In genomic region chr10:80185522-80186299, GRCh38 we compare ENCODE assay signal across 13 cellular contexts. TPM values are rescaled to one million over a fixed set of nuclear protein-coding genes. Genes with fewer than 3 reads are reported as not detected.
DNase-seq lines count a peak whose midpoint lies in the region; ATAC-seq and TF ChIP-seq lines count a peak whose summit lies in the region.
"Had no signal": no experiment of that assay in that cellular context is flagged by ENCODE, and none has a peak within 500 bp of the region (broad histone marks: within the 10 kb centered on the region; RNA-seq: fewer than 3 reads in every experiment).

No MANE protein-coding gene starts in this region.

- no peak overlapping the region for H2AFZ ChIP-seq in osteoblast (ENCODE audit: low read length)
- H2AFZ ChIP-seq: GM23338, parathyroid adenoma had no signal

- H3K4me2 ChIP-seq in osteoblast (ENCODE audit: insufficient read depth, low read length): no peak overlapping the region
- H3K4me2 ChIP-seq: GM23338 had no signal

- POLR2A ChIA-PET in CD4-positive, alpha-beta memory T cell (lab: Charles Lee; ENCODE audit: partially characterized antibody): interaction anchor here (1.0 to 3.9 kb wide), 2 partner anchors 9 to 19 kb away, joined by 3 to 29 read pairs; partner anchors contain the start of gene ANXA11

- H3K79me2 ChIP-seq in osteoblast (ENCODE audit: insufficient read depth, low read length): peaks cover 98% of the 10 kb centered on the region

- H4K20me1 ChIP-seq in osteoblast (ENCODE audit: insufficient read depth, low read length): peaks cover 81% of the 10 kb centered on the region

- no peak for ATAC-seq in esophagus mucosa
- no peak for ATAC-seq in GM19452 (IDR thresholded peaks at IDR 0.05; ENCODE audit: unreplicated experiment)

- H3K27ac ChIP-seq in CD4-positive, alpha-beta memory T cell (ENCODE audit: low read depth, low read length): no peak overlapping the region
- peak overlapping the region; percentile 4 for H3K27ac ChIP-seq in osteoblast (ENCODE audit: low read depth, low read length)
- H3K27ac ChIP-seq: parathyroid adenoma had no signal

- TF ChIP-seq CTCF in osteoblast (IDR thresholded peaks at IDR 0.05; ENCODE audit: extremely low read depth, low read depth, low read length): no peak

- peaks cover 0 to 24% of the 10 kb centered on the region in 2 donors for H3K36me3 Mint-ChIP-seq in CD4-positive, alpha-beta memory T cell
- peaks cover 48% of the 10 kb centered on the region for H3K36me3 Mint-ChIP-seq in dendritic cell treated with granulocyte-macrophage colony-stimulating factor and Interleukin-4, amounts not matched to agents 40 ng/mL and 50 ng/mL, for 4 days (ENCODE audit: low read depth)

- no peak overlapping the region for H3K4me3 ChIP-seq in CD4-positive, alpha-beta memory T cell (ENCODE audit: low read length in 2 of 2)
- H3K4me3 ChIP-seq in osteoblast (ENCODE audit: insufficient read depth, low read length): no peak overlapping the region
- H3K4me3 ChIP-seq: GM23338, lung had no signal

- peak overlapping the region; percentile 46 to 96 (median 88) for H3K27ac Mint-ChIP-seq in CD4-positive, alpha-beta memory T cell
- H3K27ac Mint-ChIP-seq in dendritic cell treated with granulocyte-macrophage colony-stimulating factor and Interleukin-4, amounts not matched to agents 40 ng/mL and 50 ng/mL, for 4 days: peak overlapping the region; percentile 78
- H3K27ac Mint-ChIP-seq: GM23338 had no signal

- H3K27me3 ChIP-seq in CD4-positive, alpha-beta memory T cell (ENCODE audit: insufficient read depth, low read length): no peaks in the 10 kb centered on the region
- H3K27me3 ChIP-seq in osteoblast (ENCODE audit: insufficient read depth, low read length): no peaks in the 10 kb centered on the region

- CTCF ChIA-PET in CD4-positive, alpha-beta memory T cell (lab: Charles Lee; ENCODE audit: partially characterized antibody): interaction anchor here (1.1 to 3.2 kb wide), 3 partner anchors 18 to 41 kb away, joined by 3 to 19 read pairs (median 5); no protein-coding TSS in a partner anchor

- intact Hi-C loops in CD4-positive, alpha-beta memory T cell (cut with micrococcal nuclease): loop anchor here (5.0 kb wide), 1 partner anchor 37 kb away; no protein-coding TSS in a partner anchor
- intact Hi-C loops in dendritic cell treated with granulocyte-macrophage colony-stimulating factor and Interleukin-4, amounts not matched to agents 40 ng/mL and 50 ng/mL, for 4 days (cut with micrococcal nuclease): loop anchor here (2.0 kb wide), 1 partner anchor 17 kb away; no protein-coding TSS in a partner anchor

- H3K9me3 ChIP-seq in CD4-positive, alpha-beta memory T cell (ENCODE audit: control insufficient read depth in 1 of 2, low read length in 2 of 2): no peaks in the 10 kb centered on the region
- H3K9me3 ChIP-seq in osteoblast (ENCODE audit: low read depth, low read length): no peaks in the 10 kb centered on the region

- peaks cover 57 to 90% (median 76%) of the 10 kb centered on the region in 4 donors for H3K4me1 Mint-ChIP-seq in CD4-positive, alpha-beta memory T cell
- peaks cover 84% of the 10 kb centered on the region for H3K4me1 Mint-ChIP-seq in dendritic cell treated with granulocyte-macrophage colony-stimulating factor and Interleukin-4, amounts not matched to agents 40 ng/mL and 50 ng/mL, for 4 days (ENCODE audit: low read depth)

- peak overlapping the region in 5 of 8 donors; percentile 8 to 68 (median 17) for H3K4me3 Mint-ChIP-seq in CD4-positive, alpha-beta memory T cell
- H3K4me3 Mint-ChIP-seq in dendritic cell treated with granulocyte-macrophage colony-stimulating factor and Interleukin-4, amounts not matched to agents 40 ng/mL and 50 ng/mL, for 4 days: no peak overlapping the region
- H3K4me3 Mint-ChIP-seq: GM23338 had no signal

- H3K9me3 Mint-ChIP-seq in CD4-positive, alpha-beta memory T cell: peaks cover 0 to 4% (median 0%) of the 10 kb centered on the region in 8 donors
- no peaks in the 10 kb centered on the region for H3K9me3 Mint-ChIP-seq in dendritic cell treated with granulocyte-macrophage colony-stimulating factor and Interleukin-4, amounts not matched to agents 40 ng/mL and 50 ng/mL, for 4 days
- H3K9me3 Mint-ChIP-seq: GM23338 had no signal

- peaks cover 1% of the 10 kb centered on the region for H3K36me3 ChIP-seq in CD4-positive, alpha-beta memory T cell (ENCODE audit: insufficient read depth, low read length)
- H3K36me3 ChIP-seq in osteoblast (ENCODE audit: insufficient read depth, low read length): peaks cover 4% of the 10 kb centered on the region

- DNase-seq in CD4-positive, alpha-beta memory T cell: no peak
- peak; percentile 42 for DNase-seq in MV-4-11 (lab: John Stamatoyannopoulos, UW)
- DNase-seq in osteoblast (ENCODE audit: insufficient read length, low spot score, missing footprints): no peak
- no peak for DNase-seq in NCI-H2107 (lab: John Stamatoyannopoulos, UW)
- DNase-seq: glutamatergic neuron, NCI-H1105 treated with DMSO at 0.1 percent for 48 hours, NCI-H524 had no signal

- H3K4me1 ChIP-seq in CD4-positive, alpha-beta memory T cell (ENCODE audit: insufficient read depth, low read length): peaks cover 85% of the 10 kb centered on the region
- H3K4me1 ChIP-seq in osteoblast (ENCODE audit: insufficient read depth, low read length): peaks cover 17% of the 10 kb centered on the region
- H3K4me1 ChIP-seq: parathyroid adenoma had no signal

- no peaks in the 10 kb centered on the region for H3K27me3 Mint-ChIP-seq in CD4-positive, alpha-beta memory T cell
- H3K27me3 Mint-ChIP-seq in dendritic cell treated with granulocyte-macrophage colony-stimulating factor and Interleukin-4, amounts not matched to agents 40 ng/mL and 50 ng/mL, for 4 days: no peaks in the 10 kb centered on the region

RNA-seq across cellular contexts. Expression of gene ANXA11, which starts 19.6 kb away (rescaled TPM):
- 100 to 1,000 TPM; 202 to 211 TPM for total RNA-seq in CD4-positive, alpha-beta memory T cell
- 100 to 1,000 TPM; 173 to 342 TPM for polyA plus RNA-seq in CD4-positive, alpha-beta memory T cell
- total RNA-seq in osteoblast (112 and 113 TPM in 2 replicates), esophagus mucosa (261 TPM)

RNA-seq across cellular contexts. Expression of gene PLAC9, which starts 53.2 kb away (rescaled TPM):
- not detected for total RNA-seq in CD4-positive, alpha-beta memory T cell
- polyA plus RNA-seq in CD4-positive, alpha-beta memory T cell: under 1 TPM in 1 of 2 donors, not detected in 1; 0.81 TPM
- total RNA-seq in osteoblast: 17.1 and 19.2 TPM in 2 replicates
- total RNA-seq in esophagus mucosa: 5.0 TPM
